25 cellular contexts compared by ENCODE assay signal in the genomic region with DNA sequence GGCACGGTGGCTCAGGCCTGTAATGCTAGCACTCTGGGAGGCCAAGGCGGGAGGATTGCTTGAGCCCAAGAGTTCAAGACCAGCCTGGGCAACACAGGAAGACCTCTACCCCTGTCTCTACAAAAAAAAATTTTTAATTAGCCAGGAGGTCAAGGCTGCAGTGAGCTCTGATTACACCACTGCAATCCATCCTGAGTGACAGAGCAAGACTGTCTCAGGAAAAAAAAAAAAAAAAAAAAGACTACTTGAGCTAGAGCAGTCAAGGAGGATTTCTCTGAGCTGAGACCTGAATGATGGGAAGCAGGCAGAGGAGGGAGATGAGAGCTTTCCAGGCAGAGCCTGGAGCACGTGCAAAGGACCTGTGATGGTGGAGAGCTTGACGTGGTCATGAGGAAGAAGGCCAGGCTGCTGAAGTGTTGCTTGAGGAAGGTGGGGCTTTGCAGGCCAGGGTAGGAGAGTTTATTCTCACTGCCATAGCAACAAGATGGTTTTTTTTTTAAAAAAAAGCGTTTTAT. TPM values are rescaled to one million over a fixed set of nuclear protein-coding genes. Genes with fewer than 3 reads are reported as not detected.
"Had no signal": no experiment of that assay in that cellular context is flagged by ENCODE, and none has a peak within 500 bp of the region (broad histone marks: within the 10 kb centered on the region; RNA-seq: fewer than 3 reads in every experiment).

No MANE protein-coding gene starts in this region.

- H3K4me3 Mint-ChIP-seq: IgD-negative memory B cell had no signal

- H3K9me3 ChIP-seq: SJSA1 had no signal

- DNase-seq: KBM-7, MV-4-11, NCI-H1048, NCI-H1105, NCI-H1417, NCI-H1436 treated with DMSO at 0.1 percent for 48 hours, NCI-H1694, NCI-H187 treated with DMSO at 0.1 percent for 48 hours, NCI-H2029 treated with DMSO at 0.1 percent for 48 hours, NCI-H2171, NCI-H226, NCI-H446, NCI-H510A, NCI-H524 treated with DMSO at 0.1 percent for 48 hours, NCI-H69, NCI-H774, RPMI8226, SIG-M5 had no signal

- H3K27me3 ChIP-seq: SJSA1 had no signal

- H3K9me3 Mint-ChIP-seq: IgD-negative memory B cell had no signal

- H3K36me3 ChIP-seq: SJSA1 had no signal

- FAIRE-seq: RCC 7860 had no signal

- H3K4me3 ChIP-seq: SJSA1, SK-N-MC had no signal

- H3K4me1 ChIP-seq: SJSA1 had no signal

- H3K27ac ChIP-seq: SJSA1, SK-N-MC had no signal

RNA-seq across cellular contexts. Expression of a gene that starts 51.9 kb away (rescaled TPM):
- total RNA-seq: HT1080, LHCN-M2, MCF 10A, SJSA1 had no signal
